In the genomic region with DNA sequence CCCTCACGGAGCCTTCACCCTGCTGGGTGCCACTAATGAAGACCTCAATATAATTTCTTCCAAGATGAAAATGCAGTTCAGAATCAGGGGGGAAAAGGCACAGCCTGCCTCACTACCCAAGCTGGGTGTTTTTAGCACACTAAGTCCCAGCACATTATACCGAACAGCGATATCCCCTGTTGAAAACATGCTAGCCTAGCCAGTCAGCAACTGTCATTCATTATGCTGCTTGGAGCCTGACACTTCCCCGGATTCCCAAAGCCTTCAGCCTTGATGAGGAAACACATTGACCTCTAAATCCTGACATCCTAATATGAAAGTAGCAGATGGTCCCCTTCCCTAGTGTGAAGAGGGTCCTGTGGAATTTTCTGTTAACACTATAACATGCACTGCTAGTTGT, we compare ENCODE assay signal across 30 cellular contexts. TPM values are rescaled to one million over a fixed set of nuclear protein-coding genes. Genes with fewer than 3 reads are reported as not detected.
A peak's percentile ranks its signal among the peaks of the same experiment; 100 is the strongest.
DNase-seq lines count a peak whose midpoint lies in the region; ATAC-seq and TF ChIP-seq lines count a peak whose summit lies in the region.
"Had no signal": no experiment of that assay in that cellular context is flagged by ENCODE, and none has a peak within 500 bp of the region (broad histone marks: within the 10 kb centered on the region; RNA-seq: fewer than 3 reads in every experiment).

No MANE protein-coding gene starts in this region.

- H3K27ac ChIP-seq in layer of hippocampus (ENCODE audit: low read depth, low read length) = peak overlapping the region; percentile 21
- H3K27ac ChIP-seq: coronary artery, GM23248, left lung, stomach, thyroid gland, vagina, VCaP had no signal

- peak overlapping the region; percentile 25 to 89 (median 72) for H3K27ac Mint-ChIP-seq in brain
- H3K27ac Mint-ChIP-seq in stimulated activated naive B cell treated with anti-CD40 and anti-IgM and Interleukin-4, amounts not matched to agents 10 μg/mL and 1 μg/mL and 100 μg/mL, for 72 hours = peak overlapping the region; percentile 22
- H3K27ac Mint-ChIP-seq: activated naive CD4-positive, alpha-beta T cell treated with anti-CD3 and anti-CD28 coated beads, Interleukin-2, amount 50 U/mL, for 24 hours; CD4-positive, CD25-positive, alpha-beta regulatory T cell; effector memory CD8-positive, alpha-beta T cell; HFFc6; mesothelial cell of epicardium; naive thymus-derived CD4-positive, alpha-beta T cell had no signal

- ATAC-seq in Right ventricle myocardium superior (ENCODE audit: poor library complexity) = peak; percentile 65
- no peak for ATAC-seq in stimulated activated naive B cell treated with anti-CD40 and anti-IgM and Interleukin-4, amounts not matched to agents 10 μg/mL and 1 μg/mL and 100 μg/mL, for 72 hours (replicated peaks)
- no peak for ATAC-seq in HG03432 (IDR thresholded peaks at IDR 0.05; ENCODE audit: unreplicated experiment)
- ATAC-seq: effector memory CD8-positive, alpha-beta T cell; K562; left lung; naive thymus-derived CD4-positive, alpha-beta T cell had no signal

- H3K4me1 Mint-ChIP-seq in brain = peaks cover 67% of the 10 kb centered on the region
- H3K4me1 Mint-ChIP-seq in stimulated activated naive B cell treated with anti-CD40 and anti-IgM and Interleukin-4, amounts not matched to agents 10 μg/mL and 1 μg/mL and 100 μg/mL, for 72 hours = peaks cover 7 to 24% of the 10 kb centered on the region in 2 donors
- H3K4me1 Mint-ChIP-seq: activated naive CD4-positive, alpha-beta T cell treated with anti-CD3 and anti-CD28 coated beads, Interleukin-2, amount 50 U/mL, for 24 hours; CD4-positive, CD25-positive, alpha-beta regulatory T cell had no signal

- no peak for TF ChIP-seq CTCF in brain (conservative IDR thresholded peaks at IDR 0.05)

- H3K4me3 Mint-ChIP-seq in brain = peak overlapping the region in 4 of 5 experiments; percentile 26 to 74 (median 69)
- H3K4me3 Mint-ChIP-seq in stimulated activated naive B cell treated with anti-CD40 and anti-IgM and Interleukin-4, amounts not matched to agents 10 μg/mL and 1 μg/mL and 100 μg/mL, for 72 hours = no peak overlapping the region
- H3K4me3 Mint-ChIP-seq: activated naive CD4-positive, alpha-beta T cell treated with anti-CD3 and anti-CD28 coated beads, Interleukin-2, amount 50 U/mL, for 24 hours; CD4-positive, CD25-positive, alpha-beta regulatory T cell; effector memory CD8-positive, alpha-beta T cell; HFFc6; mesothelial cell of epicardium; naive thymus-derived CD4-positive, alpha-beta T cell had no signal

- no peaks in the 10 kb centered on the region for H3K27me3 Mint-ChIP-seq in brain
- peaks cover 11 to 13% of the 10 kb centered on the region in 2 donors for H3K27me3 Mint-ChIP-seq in stimulated activated naive B cell treated with anti-CD40 and anti-IgM and Interleukin-4, amounts not matched to agents 10 μg/mL and 1 μg/mL and 100 μg/mL, for 72 hours
- H3K27me3 Mint-ChIP-seq: activated naive CD4-positive, alpha-beta T cell treated with anti-CD3 and anti-CD28 coated beads, Interleukin-2, amount 50 U/mL, for 24 hours; CD4-positive, CD25-positive, alpha-beta regulatory T cell; effector memory CD8-positive, alpha-beta T cell had no signal

- peaks cover 6% of the 10 kb centered on the region for H3K36me3 Mint-ChIP-seq in brain
- no peaks in the 10 kb centered on the region for H3K36me3 Mint-ChIP-seq in stimulated activated naive B cell treated with anti-CD40 and anti-IgM and Interleukin-4, amounts not matched to agents 10 μg/mL and 1 μg/mL and 100 μg/mL, for 72 hours
- H3K36me3 Mint-ChIP-seq: activated naive CD4-positive, alpha-beta T cell treated with anti-CD3 and anti-CD28 coated beads, Interleukin-2, amount 50 U/mL, for 24 hours; CD4-positive, CD25-positive, alpha-beta regulatory T cell; mesothelial cell of epicardium had no signal

- no peaks in the 10 kb centered on the region for H3K27me3 ChIP-seq in layer of hippocampus (ENCODE audit: control insufficient read depth, insufficient read depth, low read length)
- H3K27me3 ChIP-seq: left lung, stomach, thyroid gland, vagina had no signal

- intact Hi-C loops in Right ventricle myocardium superior (cut with DNase I) = loop anchor here (10.0 kb wide), 2 partner anchors 209 to 489 kb away; no protein-coding TSS in a partner anchor
- intact Hi-C loops in cardiac septum (cut with DNase I) = no loop called here

- DNase-seq in Right ventricle myocardium superior (no peak), cardiac septum (ENCODE audit: low spot score) (no peak), T-helper 2 cell (no peak)
- DNase-seq in stimulated activated naive B cell treated with anti-CD40 and anti-IgM and Interleukin-4, amounts not matched to agents 10 μg/mL and 1 μg/mL and 100 μg/mL, for 72 hours = no peak
- DNase-seq in stimulated activated CD4-positive, alpha-beta T cell treated with anti-CD3 and anti-CD28 coated beads, Interleukin-2, amount 100 ng/mL, for 24 hours = no peak
- DNase-seq: activated CD4-positive, alpha-beta T cell treated with anti-CD3 and anti-CD28 coated beads for 48 hours; CD4-positive, CD25-positive, alpha-beta regulatory T cell; DND-41; effector memory CD8-positive, alpha-beta T cell; GF-D8; GM23248; HFFc6; left lung; naive thymus-derived CD4-positive, alpha-beta T cell; NCI-H1092; NCI-H2029; NCI-H526; SHP77; stimulated activated CD8-positive, alpha-beta memory T cell treated with anti-CD3 and anti-CD28 coated beads, Interleukin-4, amount 100 ng/mL, for 48 hours; stomach; thyroid gland had no signal

- H3K9me3 Mint-ChIP-seq in brain = no peaks in the 10 kb centered on the region
- H3K9me3 Mint-ChIP-seq in stimulated activated naive B cell treated with anti-CD40 and anti-IgM and Interleukin-4, amounts not matched to agents 10 μg/mL and 1 μg/mL and 100 μg/mL, for 72 hours = no peaks in the 10 kb centered on the region
- H3K9me3 Mint-ChIP-seq: activated naive CD4-positive, alpha-beta T cell treated with anti-CD3 and anti-CD28 coated beads, Interleukin-2, amount 50 U/mL, for 24 hours; HFFc6; mesothelial cell of epicardium had no signal

RNA-seq across cellular contexts. Expression of a gene that starts 55.9 kb away (rescaled TPM):
- 0.08 TPM for total RNA-seq in Right ventricle myocardium superior
- total RNA-seq in cardiac septum = 0.19 TPM
- polyA plus RNA-seq in brain (ENCODE audit: insufficient read depth, low read depth, low replicate concordance) = 1.5 TPM
- polyA plus RNA-seq: naive thymus-derived CD4-positive, alpha-beta T cell had no signal

Comparison
In these comparisons a context has a peak if more than half of its experiments do, and no peak if none do; other contexts are left out.
1. H3K4me3 Mint-ChIP-seq: peak in brain (4 of 5); none in stimulated activated naive B cell treated with anti-CD40 and anti-IgM and Interleukin-4, amounts not matched to agents 10 μg/mL and 1 μg/mL and 100 μg/mL, for 72 hours (0 of 2).